Comparison of ENCODE assay signal across 27 cellular contexts in genomic region chr6:66731310-66731709, GRCh38.
"Had no signal": no experiment of that assay in that cellular context is flagged by ENCODE, and none has a peak within 500 bp of the region (broad histone marks: within the 10 kb centered on the region; RNA-seq: fewer than 3 reads in every experiment).

No MANE protein-coding gene starts in this region.

- H3K27ac ChIP-seq: breast epithelium, gastrocnemius medialis, left lung, lower lobe of right lung, spleen, suprapubic skin, tibial artery had no signal

- H3K36me3 ChIP-seq: breast epithelium, gastrocnemius medialis, left lung, lower lobe of right lung, spleen, suprapubic skin, tibial artery had no signal

- H3K27me3 ChIP-seq: breast epithelium, gastrocnemius medialis, left lung, spleen, suprapubic skin, tibial artery had no signal

- H3K9me3 ChIP-seq: breast epithelium, gastrocnemius medialis, lower lobe of right lung, suprapubic skin, tibial artery had no signal

- ATAC-seq: gastrocnemius medialis; left lung; lower lobe of right lung; mucosa of descending colon; natural killer cell treated with Interleukin-12 subunit alpha and Interleukin-12 subunit beta and Interleukin-15 and Interleukin-18, amount 100 ng/mL, for 72 hours; right cardiac atrium; WTC11 had no signal

- H3K4me3 Mint-ChIP-seq: activated CD4-positive, alpha-beta memory T cell treated with anti-CD3 and anti-CD28 coated beads, Interleukin-2, amount 10 ng/mL, durations not matched to agents 7 days and 5 days; activated CD4-positive, alpha-beta T cell treated with anti-CD3 and anti-CD28 coated beads, Interleukin-2, amount 10 ng/mL, durations not matched to agents 7 days and 5 days; activated naive CD4-positive, alpha-beta T cell treated with anti-CD3 and anti-CD28 coated beads, Interleukin-2, amount 10 ng/mL, durations not matched to agents 7 days and 5 days; activated naive CD8-positive, alpha-beta T cell treated with anti-CD3 and anti-CD28 coated beads, Interleukin-2, amount 10 ng/mL, durations not matched to agents 7 days and 5 days; activated T-cell treated with anti-CD3 and anti-CD28 coated beads, Interleukin-2, amount 50 U/mL, for 24 hours; central memory CD8-positive, alpha-beta T cell; natural killer cell treated with Interleukin-12 subunit alpha and Interleukin-12 subunit beta and Interleukin-15 and Interleukin-18, amount 100 ng/mL, for 72 hours; WTC11 had no signal

- H3K27ac Mint-ChIP-seq: activated CD4-positive, alpha-beta memory T cell treated with anti-CD3 and anti-CD28 coated beads, Interleukin-2, amount 10 ng/mL, durations not matched to agents 7 days and 5 days; activated CD4-positive, alpha-beta T cell treated with anti-CD3 and anti-CD28 coated beads, Interleukin-2, amount 10 ng/mL, durations not matched to agents 7 days and 5 days; activated naive CD4-positive, alpha-beta T cell treated with anti-CD3 and anti-CD28 coated beads, Interleukin-2, amount 10 ng/mL, durations not matched to agents 7 days and 5 days; activated naive CD8-positive, alpha-beta T cell treated with anti-CD3 and anti-CD28 coated beads, Interleukin-2, amount 10 ng/mL, durations not matched to agents 7 days and 5 days; activated T-cell treated with anti-CD3 and anti-CD28 coated beads, Interleukin-2, amount 50 U/mL, for 24 hours; natural killer cell treated with Interleukin-12 subunit alpha and Interleukin-12 subunit beta and Interleukin-15 and Interleukin-18, amount 100 ng/mL, for 72 hours; WTC11 had no signal

- H3K27me3 Mint-ChIP-seq: activated CD4-positive, alpha-beta memory T cell treated with anti-CD3 and anti-CD28 coated beads, Interleukin-2, amount 10 ng/mL, durations not matched to agents 7 days and 5 days; activated CD4-positive, alpha-beta T cell treated with anti-CD3 and anti-CD28 coated beads, Interleukin-2, amount 10 ng/mL, durations not matched to agents 7 days and 5 days; activated naive CD4-positive, alpha-beta T cell treated with anti-CD3 and anti-CD28 coated beads, Interleukin-2, amount 10 ng/mL, durations not matched to agents 7 days and 5 days; activated naive CD8-positive, alpha-beta T cell treated with anti-CD3 and anti-CD28 coated beads, Interleukin-2, amount 10 ng/mL, durations not matched to agents 7 days and 5 days; activated T-cell treated with anti-CD3 and anti-CD28 coated beads, Interleukin-2, amount 50 U/mL, for 24 hours; central memory CD8-positive, alpha-beta T cell; natural killer cell treated with Interleukin-12 subunit alpha and Interleukin-12 subunit beta and Interleukin-15 and Interleukin-18, amount 100 ng/mL, for 72 hours had no signal

- FAIRE-seq: islet of Langerhans had no signal

- H3K4me1 Mint-ChIP-seq: activated CD4-positive, alpha-beta memory T cell treated with anti-CD3 and anti-CD28 coated beads, Interleukin-2, amount 10 ng/mL, durations not matched to agents 7 days and 5 days; activated CD4-positive, alpha-beta T cell treated with anti-CD3 and anti-CD28 coated beads, Interleukin-2, amount 10 ng/mL, durations not matched to agents 7 days and 5 days; activated naive CD4-positive, alpha-beta T cell treated with anti-CD3 and anti-CD28 coated beads, Interleukin-2, amount 10 ng/mL, durations not matched to agents 7 days and 5 days; activated naive CD8-positive, alpha-beta T cell treated with anti-CD3 and anti-CD28 coated beads, Interleukin-2, amount 10 ng/mL, durations not matched to agents 7 days and 5 days; central memory CD8-positive, alpha-beta T cell had no signal

- DNase-seq: activated CD4-positive, alpha-beta memory T cell treated with anti-CD3 and anti-CD28 coated beads, Interleukin-2, amount 10 ng/mL, durations not matched to agents 7 days and 5 days; activated CD4-positive, alpha-beta T cell treated with anti-CD3 and anti-CD28 coated beads for 1 hour; activated CD4-positive, alpha-beta T cell treated with anti-CD3 and anti-CD28 coated beads, Interleukin-2, amount 10 ng/mL, durations not matched to agents 7 days and 5 days; activated CD8-positive, alpha-beta memory T cell treated with anti-CD3 and anti-CD28 coated beads, Interleukin-2, amount 50 U/mL, for 48 hours; activated gamma-delta T cell; activated naive CD4-positive, alpha-beta T cell treated with anti-CD3 and anti-CD28 coated beads, Interleukin-2, amount 10 ng/mL, durations not matched to agents 7 days and 5 days; activated naive CD8-positive, alpha-beta T cell treated with anti-CD3 and anti-CD28 coated beads, Interleukin-2, amount 10 ng/mL, durations not matched to agents 7 days and 5 days; activated T-cell treated with anti-CD3 and anti-CD28 coated beads, Interleukin-2, amount 50 U/mL, for 24 hours; dermis blood vessel endothelial cell; effector CD8-positive, alpha-beta T cell; gastrocnemius medialis; glutamatergic neuron; left lung; lower lobe of right lung; mucosa of descending colon; posterior cingulate gyrus; right cardiac atrium; spleen; stimulated activated naive CD4-positive, alpha-beta T cell; T-helper 2 cell; tibial artery had no signal

- H3K36me3 Mint-ChIP-seq: activated naive CD4-positive, alpha-beta T cell treated with anti-CD3 and anti-CD28 coated beads, Interleukin-2, amount 10 ng/mL, durations not matched to agents 7 days and 5 days; activated naive CD8-positive, alpha-beta T cell treated with anti-CD3 and anti-CD28 coated beads, Interleukin-2, amount 10 ng/mL, durations not matched to agents 7 days and 5 days had no signal

- H3K4me1 ChIP-seq: breast epithelium, gastrocnemius medialis, left lung, lower lobe of right lung, spleen, suprapubic skin, tibial artery had no signal

- H3K4me3 ChIP-seq: breast epithelium, gastrocnemius medialis, left lung, lower lobe of right lung, mucosa of descending colon, spleen, suprapubic skin, tibial artery had no signal
